ENCODE assay signal across 20 cellular contexts in genomic region chr16:24844101-24845030, GRCh38.
A peak's percentile ranks its signal among the peaks of the same experiment; 100 is the strongest.
DNase-seq lines count a peak whose midpoint lies in the region; ATAC-seq lines count a peak whose summit lies in the region.
"Had no signal": no experiment of that assay in that cellular context is flagged by ENCODE, and none has a peak within 500 bp of the region (broad histone marks: within the 10 kb centered on the region; RNA-seq: fewer than 3 reads in every experiment).

No MANE protein-coding gene starts in this region.

- DNase-seq in activated CD4-positive, alpha-beta T cell treated with anti-CD3 and anti-CD28 coated beads for 48 hours: peak; percentile 20
- no peak for DNase-seq in activated CD4-positive, alpha-beta T cell treated with anti-CD3 and anti-CD28 coated beads for 4 hours
- DNase-seq in LoVo (ENCODE audit: low spot score) (peak; percentile 63), GF-D8 (lab: John Stamatoyannopoulos, UW) (no peak)
- DNase-seq in stimulated activated effector memory CD8-positive, alpha-beta T cell treated with anti-CD3 and anti-CD28 coated beads, Interleukin-12 subunit alpha, Interleukin-12 subunit beta, amount 100 ng/mL, for 72 hours (ENCODE audit: low spot score in 2 of 2): no peak
- DNase-seq: activated B cell treated with CpG ODN at 0.5 μM for 24 hours; activated effector memory CD4-positive, alpha-beta T cell treated with Interleukin-2 at 50 U/mL for 16 hours; hypothalamus; lower lobe of right lung; MM.1S; NCI-H345; SHP77 treated with DMSO at 0.1 percent for 48 hours; spleen; upper lobe of right lung had no signal

- H3K36me3 Mint-ChIP-seq in stimulated activated effector memory CD8-positive, alpha-beta T cell treated with anti-CD3 and anti-CD28 coated beads, Interleukin-12 subunit alpha, Interleukin-12 subunit beta, amount 100 ng/mL, for 72 hours: no peaks in the 10 kb centered on the region

- H3K4me3 Mint-ChIP-seq in stimulated activated effector memory CD8-positive, alpha-beta T cell treated with anti-CD3 and anti-CD28 coated beads, Interleukin-12 subunit alpha, Interleukin-12 subunit beta, amount 100 ng/mL, for 72 hours: no peak overlapping the region
- H3K4me3 Mint-ChIP-seq: activated B cell treated with CpG ODN at 0.5 μM for 24 hours had no signal

- H3K9me3 Mint-ChIP-seq in stimulated activated effector memory CD8-positive, alpha-beta T cell treated with anti-CD3 and anti-CD28 coated beads, Interleukin-12 subunit alpha, Interleukin-12 subunit beta, amount 100 ng/mL, for 72 hours: no peaks in the 10 kb centered on the region
- H3K9me3 Mint-ChIP-seq: activated B cell treated with CpG ODN at 0.5 μM for 24 hours had no signal

- ATAC-seq in stimulated activated effector memory CD8-positive, alpha-beta T cell treated with anti-CD3 and anti-CD28 coated beads, Interleukin-12 subunit alpha, Interleukin-12 subunit beta, amount 100 ng/mL, for 72 hours: peak; percentile 68
- ATAC-seq in HG03280 (IDR thresholded peaks at IDR 0.05; ENCODE audit: unreplicated experiment): no peak
- ATAC-seq in GM21619 (IDR thresholded peaks at IDR 0.05; ENCODE audit: unreplicated experiment): no peak
- ATAC-seq: upper lobe of right lung had no signal

- peak overlapping the region; percentile 32 for H3K27ac ChIP-seq in cingulate gyrus (ENCODE audit: low read depth, low read length)
- H3K27ac ChIP-seq: cardiac muscle cell, esophagus muscularis mucosa, lower lobe of right lung, neutrophil, spleen, upper lobe of right lung had no signal

- H3K4me1 Mint-ChIP-seq in stimulated activated effector memory CD8-positive, alpha-beta T cell treated with anti-CD3 and anti-CD28 coated beads, Interleukin-12 subunit alpha, Interleukin-12 subunit beta, amount 100 ng/mL, for 72 hours: peaks cover 11% of the 10 kb centered on the region
- H3K4me1 Mint-ChIP-seq: activated B cell treated with CpG ODN at 0.5 μM for 24 hours had no signal

- H3K27ac Mint-ChIP-seq in stimulated activated effector memory CD8-positive, alpha-beta T cell treated with anti-CD3 and anti-CD28 coated beads, Interleukin-12 subunit alpha, Interleukin-12 subunit beta, amount 100 ng/mL, for 72 hours: no peak overlapping the region
- H3K27ac Mint-ChIP-seq: activated B cell treated with CpG ODN at 0.5 μM for 24 hours had no signal

Comparison
In these comparisons a context has a peak if more than half of its experiments do, and no peak if none do; other contexts are left out.
1. DNase-seq: peak in activated CD4-positive, alpha-beta T cell treated with anti-CD3 and anti-CD28 coated beads for 48 hours (single experiment) and LoVo (single experiment); none in activated CD4-positive, alpha-beta T cell treated with anti-CD3 and anti-CD28 coated beads for 4 hours (0 of 2), stimulated activated effector memory CD8-positive, alpha-beta T cell treated with anti-CD3 and anti-CD28 coated beads, Interleukin-12 subunit alpha, Interleukin-12 subunit beta, amount 100 ng/mL, for 72 hours (0 of 2) and GF-D8 (single experiment).